ENCODE assay signal across 14 cellular contexts in genomic region chr6:11632231-11632630, GRCh38.
DNase-seq lines count a peak whose midpoint lies in the region; ATAC-seq and TF ChIP-seq lines count a peak whose summit lies in the region.
"Had no signal": no experiment of that assay in that cellular context is flagged by ENCODE, and none has a peak within 500 bp of the region (broad histone marks: within the 10 kb centered on the region; RNA-seq: fewer than 3 reads in every experiment).

No MANE protein-coding gene starts in this region.

- in situ Hi-C loops in Caki2 (cut with HindIII; ENCODE audit: low pct_unique_long_range_greater_than_20kb, low sequenced_read_pairs), result no loop called here

- no peaks in the 10 kb centered on the region for H3K4me1 Mint-ChIP-seq in endothelial cell (ENCODE audit: unreplicated experiment)

- H3K36me3 ChIP-seq in MG63, result no peaks in the 10 kb centered on the region

- peaks cover 2% of the 10 kb centered on the region for H3K27me3 Mint-ChIP-seq in endothelial cell (ENCODE audit: unreplicated experiment)
- H3K27me3 Mint-ChIP-seq: activated CD8-positive, alpha-beta T cell treated with anti-CD3 and anti-CD28 coated beads for 36 hours had no signal

- no peaks in the 10 kb centered on the region for H3K27me3 ChIP-seq in MG63

- H3K27ac Mint-ChIP-seq in endothelial cell (ENCODE audit: unreplicated experiment), result no peak overlapping the region
- H3K27ac Mint-ChIP-seq: activated CD8-positive, alpha-beta T cell treated with anti-CD3 and anti-CD28 coated beads for 36 hours had no signal

- ATAC-seq in esophagus mucosa (peak; percentile 86), GM18873 (IDR thresholded peaks at IDR 0.05; ENCODE audit: low FRiP score, unreplicated experiment) (no peak)
- ATAC-seq: activated CD8-positive, alpha-beta T cell treated with anti-CD3 and anti-CD28 coated beads for 36 hours had no signal

- no peaks in the 10 kb centered on the region for H3K9me3 ChIP-seq in MG63

- no peaks in the 10 kb centered on the region for H3K36me3 Mint-ChIP-seq in endothelial cell (ENCODE audit: low read depth, unreplicated experiment)

- H3K4me3 ChIP-seq in MG63, result no peak overlapping the region

- H3K9me3 Mint-ChIP-seq in endothelial cell (ENCODE audit: unreplicated experiment), result no peaks in the 10 kb centered on the region
- H3K9me3 Mint-ChIP-seq: activated CD8-positive, alpha-beta T cell treated with anti-CD3 and anti-CD28 coated beads for 36 hours had no signal

- DNase-seq in Caki2 (ENCODE audit: low read depth) (peak; percentile 71), MG63 (peak; percentile 79), renal cortical epithelial cell (ENCODE audit: low read depth) (peak; percentile 80), endothelial cell (ENCODE audit: low spot score) (no peak), NCI-H1417 (lab: John Stamatoyannopoulos, UW) (no peak)
- no peak for DNase-seq in activated effector memory CD4-positive, alpha-beta T cell treated with Interleukin-2 at 50 U/mL for 16 hours
- DNase-seq: activated CD8-positive, alpha-beta T cell treated with anti-CD3 and anti-CD28 coated beads for 36 hours; C1 segment of cervical spinal cord; H7; hypothalamus; NCI-H524; RPMI8226 had no signal

- no peak overlapping the region for H3K4me3 Mint-ChIP-seq in endothelial cell (ENCODE audit: unreplicated experiment)
- H3K4me3 Mint-ChIP-seq: activated CD8-positive, alpha-beta T cell treated with anti-CD3 and anti-CD28 coated beads for 36 hours had no signal

- TF ChIP-seq CTCF in endothelial cell (IDR thresholded peaks at IDR 0.05; ENCODE audit: unreplicated experiment), result no peak

Comparison
In these comparisons a context has a peak if more than half of its experiments do, and no peak if none do; other contexts are left out.
1. DNase-seq: peak in Caki2 (single experiment), MG63 (single experiment) and renal cortical epithelial cell (single experiment); none in endothelial cell (single experiment), activated effector memory CD4-positive, alpha-beta T cell treated with Interleukin-2 at 50 U/mL for 16 hours (single experiment) and NCI-H1417 (0 of 3).